Comparison of ENCODE assay signal across 8 cellular contexts in the genomic region with DNA sequence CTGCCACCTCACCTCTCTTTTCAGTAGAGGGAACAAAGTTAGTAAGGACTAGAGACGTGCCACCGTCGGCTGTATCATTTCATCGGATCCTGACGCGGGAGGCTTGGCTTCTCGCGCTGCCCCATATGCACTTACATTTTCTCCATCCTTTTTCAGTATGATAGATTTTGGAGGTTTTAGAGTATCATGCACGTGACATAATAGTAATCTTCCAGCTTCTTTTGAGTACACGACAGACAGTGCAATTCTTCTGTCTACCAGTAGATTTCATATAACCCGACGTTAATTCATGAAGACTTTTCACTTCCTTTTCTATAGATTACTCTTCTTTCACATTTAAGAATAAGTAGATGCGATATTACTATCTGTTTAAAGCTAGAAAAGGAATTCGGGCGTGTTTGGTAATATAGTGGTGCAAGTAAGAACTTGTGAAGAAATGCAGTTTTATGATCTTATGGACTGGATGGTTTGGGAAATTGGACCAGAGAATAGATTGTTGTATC. TPM values are rescaled to one million over a fixed set of nuclear protein-coding genes. Genes with fewer than 3 reads are reported as not detected.
DNase-seq lines count a peak whose midpoint lies in the region; ATAC-seq and TF ChIP-seq lines count a peak whose summit lies in the region.

No MANE protein-coding gene starts in this region.

- peaks cover 6% of the 10 kb centered on the region for H3K36me3 ChIP-seq in iPS-20b (ENCODE audit: insufficient read depth, low read depth, low read length)
- no peaks in the 10 kb centered on the region for H3K36me3 ChIP-seq in testis (ENCODE audit: low read depth, missing control alignments)

- peaks cover 13% of the 10 kb centered on the region for H3K4me1 Mint-ChIP-seq in stimulated activated naive CD8-positive, alpha-beta T cell treated with anti-CD3 and anti-CD28 coated beads, Interleukin-15, Interleukin-2, amounts not matched to agents 100 ng/mL and 50 ng/mL, for 24 hours (ENCODE audit: low read depth)
- H3K4me1 Mint-ChIP-seq in activated T-helper 1 cell treated with anti-CD3 and anti-CD28 coated beads, Interleukin-12 subunit alpha, Interleukin-12 subunit beta, Interleukin-2, Interleukin-4 antibody, amounts not matched to agents 30 ng/mL and 10 ng/mL and 1 ng/mL, durations not matched to agents 14 hours and 24 hours and 36 hours (ENCODE audit: low read depth) = peaks cover 14% of the 10 kb centered on the region

- peak overlapping the region; percentile 94 for H3K4me3 ChIP-seq in iPS-20b (ENCODE audit: low read length)
- peak overlapping the region; percentile 70 to 87 for H3K4me3 ChIP-seq in testis

- H3K9ac ChIP-seq in iPS-20b (ENCODE audit: low read depth, low read length) = peak overlapping the region; percentile 73; the same call in 1 of the 2 replicates

- no peak for DNase-seq in stimulated activated naive CD8-positive, alpha-beta T cell treated with anti-CD3 and anti-CD28 coated beads, Interleukin-15, Interleukin-2, amounts not matched to agents 100 U/mL and 50 U/mL, for 24 hours
- no peak for DNase-seq in activated T-helper 1 cell treated with anti-CD3 and anti-CD28 coated beads, Interleukin-12 subunit alpha, Interleukin-12 subunit beta, Interleukin-2, Interleukin-4 antibody, amounts not matched to agents 30 ng/mL and 10 ng/mL and 1 ng/mL, durations not matched to agents 14 hours and 24 hours and 36 hours (ENCODE audit: low spot score)
- DNase-seq in testis (no peak), DMS53 (lab: John Stamatoyannopoulos, UW) (no peak), mucosa of gallbladder (ENCODE audit: low spot score) (no peak)

- TF ChIP-seq CTCF in testis (IDR thresholded peaks at IDR 0.05) = no peak

- H3K27me3 ChIP-seq in iPS-20b (ENCODE audit: insufficient read depth, low read length) (peaks cover 38% of the 10 kb centered on the region), testis (no peaks in the 10 kb centered on the region)

- H3K9me3 ChIP-seq in iPS-20b (ENCODE audit: insufficient read depth, low read depth, low read length) (peaks cover 7% of the 10 kb centered on the region; the same call in 1 of the 2 replicates), testis (no peaks in the 10 kb centered on the region)

- H3K4me1 ChIP-seq in iPS-20b (ENCODE audit: insufficient read depth, low read length) (peaks cover 40% of the 10 kb centered on the region; the same call in 1 of the 2 replicates), testis (no peaks in the 10 kb centered on the region)

- peak overlapping the region; percentile 73 for H3K4me3 Mint-ChIP-seq in stimulated activated naive CD8-positive, alpha-beta T cell treated with anti-CD3 and anti-CD28 coated beads, Interleukin-15, Interleukin-2, amounts not matched to agents 100 ng/mL and 50 ng/mL, for 24 hours
- H3K4me3 Mint-ChIP-seq in activated T-helper 1 cell treated with anti-CD3 and anti-CD28 coated beads, Interleukin-12 subunit alpha, Interleukin-12 subunit beta, Interleukin-2, Interleukin-4 antibody, amounts not matched to agents 30 ng/mL and 10 ng/mL and 1 ng/mL, durations not matched to agents 14 hours and 24 hours and 36 hours = peak overlapping the region; percentile 81

- H3K27ac ChIP-seq in iPS-20b (ENCODE audit: low read length) (no peak overlapping the region), testis (peak overlapping the region; percentile 85 to 88)

- H3K27me3 Mint-ChIP-seq in stimulated activated naive CD8-positive, alpha-beta T cell treated with anti-CD3 and anti-CD28 coated beads, Interleukin-15, Interleukin-2, amounts not matched to agents 100 ng/mL and 50 ng/mL, for 24 hours = peaks cover 73% of the 10 kb centered on the region
- H3K27me3 Mint-ChIP-seq in activated T-helper 1 cell treated with anti-CD3 and anti-CD28 coated beads, Interleukin-12 subunit alpha, Interleukin-12 subunit beta, Interleukin-2, Interleukin-4 antibody, amounts not matched to agents 30 ng/mL and 10 ng/mL and 1 ng/mL, durations not matched to agents 14 hours and 24 hours and 36 hours (ENCODE audit: insufficient read depth) = peaks cover 53% of the 10 kb centered on the region

- ATAC-seq in stimulated activated naive CD8-positive, alpha-beta T cell treated with anti-CD3 and anti-CD28 coated beads, Interleukin-15, Interleukin-2, amounts not matched to agents 100 U/mL and 50 U/mL, for 24 hours = no peak
- no peak for ATAC-seq in GM18873 (IDR thresholded peaks at IDR 0.05; ENCODE audit: low FRiP score, unreplicated experiment)

- H3K9me3 Mint-ChIP-seq in stimulated activated naive CD8-positive, alpha-beta T cell treated with anti-CD3 and anti-CD28 coated beads, Interleukin-15, Interleukin-2, amounts not matched to agents 100 ng/mL and 50 ng/mL, for 24 hours = peaks cover 4% of the 10 kb centered on the region
- no peaks in the 10 kb centered on the region for H3K9me3 Mint-ChIP-seq in activated T-helper 1 cell treated with anti-CD3 and anti-CD28 coated beads, Interleukin-12 subunit alpha, Interleukin-12 subunit beta, Interleukin-2, Interleukin-4 antibody, amounts not matched to agents 30 ng/mL and 10 ng/mL and 1 ng/mL, durations not matched to agents 14 hours and 24 hours and 36 hours

- 11 to 15% methylated on average over 15 of the region's 15 CpGs for WGBS in testis, 2 donors

- no peak for TF ChIP-seq POLR2A in testis (IDR thresholded peaks at IDR 0.05)

- no peaks in the 10 kb centered on the region for H3K36me3 Mint-ChIP-seq in stimulated activated naive CD8-positive, alpha-beta T cell treated with anti-CD3 and anti-CD28 coated beads, Interleukin-15, Interleukin-2, amounts not matched to agents 100 ng/mL and 50 ng/mL, for 24 hours (ENCODE audit: low read depth)
- H3K36me3 Mint-ChIP-seq in activated T-helper 1 cell treated with anti-CD3 and anti-CD28 coated beads, Interleukin-12 subunit alpha, Interleukin-12 subunit beta, Interleukin-2, Interleukin-4 antibody, amounts not matched to agents 30 ng/mL and 10 ng/mL and 1 ng/mL, durations not matched to agents 14 hours and 24 hours and 36 hours (ENCODE audit: low read depth) = peaks cover 2% of the 10 kb centered on the region

- intact Hi-C loops in activated T-helper 1 cell treated with anti-CD3 and anti-CD28 coated beads, Interleukin-12 subunit alpha, Interleukin-12 subunit beta, Interleukin-2, Interleukin-4 antibody, amounts not matched to agents 30 ng/mL and 10 ng/mL and 1 ng/mL, durations not matched to agents 14 hours and 24 hours and 36 hours (cut with micrococcal nuclease) = loop anchor here (1.0 to 5.0 kb wide), 5 partner anchors 83 to 1227 kb away; partner anchors contain the start of gene ABRAXAS1
- intact Hi-C loops in testis (cut with DNase I; ENCODE audit: low total_unique reads) = no loop called here

- no peak overlapping the region for H3K27ac Mint-ChIP-seq in stimulated activated naive CD8-positive, alpha-beta T cell treated with anti-CD3 and anti-CD28 coated beads, Interleukin-15, Interleukin-2, amounts not matched to agents 100 ng/mL and 50 ng/mL, for 24 hours
- peak overlapping the region; percentile 43 for H3K27ac Mint-ChIP-seq in activated T-helper 1 cell treated with anti-CD3 and anti-CD28 coated beads, Interleukin-12 subunit alpha, Interleukin-12 subunit beta, Interleukin-2, Interleukin-4 antibody, amounts not matched to agents 30 ng/mL and 10 ng/mL and 1 ng/mL, durations not matched to agents 14 hours and 24 hours and 36 hours

RNA-seq across cellular contexts. Expression of gene CDS1, which starts 1.0 kb away (rescaled TPM):
- not detected in 2 replicates for total RNA-seq in activated T-helper 1 cell treated with anti-CD3 and anti-CD28 coated beads, Interleukin-12 subunit alpha, Interleukin-12 subunit beta, Interleukin-2, Interleukin-4 antibody, amounts not matched to agents 30 ng/mL and 10 ng/mL and 1 ng/mL, durations not matched to agents 14 hours and 24 hours and 36 hours
- total RNA-seq in testis = 10 to 100 TPM; 15.2 to 20.3 TPM
- 13.5 TPM for polyA plus RNA-seq in testis (ENCODE audit: insufficient read depth, low read depth, low replicate concordance)
- total RNA-seq in mucosa of gallbladder = 40.2 TPM

Comparison
In these comparisons a context has a peak if more than half of its experiments do, and no peak if none do; other contexts are left out.
1. RNA of gene CDS1, which starts 1.0 kb away (total RNA-seq): 40.2 TPM in mucosa of gallbladder (single experiment) and 15.2 to 20.3 TPM in testis; not detected in activated T-helper 1 cell treated with anti-CD3 and anti-CD28 coated beads, Interleukin-12 subunit alpha, Interleukin-12 subunit beta, Interleukin-2, Interleukin-4 antibody, amounts not matched to agents 30 ng/mL and 10 ng/mL and 1 ng/mL, durations not matched to agents 14 hours and 24 hours and 36 hours; every median in the first group is over 10 times any median in the second.